Comparison of ENCODE assay signal across 20 cellular contexts in the genomic region with DNA sequence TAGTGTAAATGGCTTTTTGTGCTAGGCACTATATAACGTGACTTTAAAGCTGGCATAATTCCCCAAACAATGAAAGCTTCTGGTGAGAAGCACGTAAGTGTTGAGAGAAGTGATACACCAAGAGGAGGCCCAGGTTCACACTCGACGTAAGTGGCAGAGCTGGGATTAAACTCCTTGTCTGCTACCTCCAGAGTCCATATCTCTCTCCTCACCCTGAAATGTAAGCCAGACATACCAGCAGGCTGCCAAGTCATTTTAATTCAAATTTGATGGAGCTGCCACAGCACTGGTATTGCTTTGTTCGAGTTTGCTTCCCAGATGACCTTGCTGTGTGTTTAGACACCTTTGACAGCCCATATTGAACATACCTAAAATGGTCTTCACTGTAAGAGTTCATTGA.
A peak's percentile ranks its signal among the peaks of the same experiment; 100 is the strongest.
DNase-seq lines count a peak whose midpoint lies in the region; TF ChIP-seq lines count a peak whose summit lies in the region.
"Had no signal": no experiment of that assay in that cellular context is flagged by ENCODE, and none has a peak within 500 bp of the region (broad histone marks: within the 10 kb centered on the region; RNA-seq: fewer than 3 reads in every experiment).

No MANE protein-coding gene starts in this region.

- peaks cover 26% of the 10 kb centered on the region for H3K4me1 ChIP-seq in GM23248 (ENCODE audit: insufficient read depth)
- H3K4me1 ChIP-seq in neural progenitor cell: peaks cover 50% of the 10 kb centered on the region
- H3K4me1 ChIP-seq: BLaER1 had no signal

- H3K4me2 ChIP-seq in GM23248 (ENCODE audit: unreplicated experiment): peak overlapping the region; percentile 9
- H3K4me2 ChIP-seq in neural progenitor cell: peak overlapping the region; percentile 25
- H3K4me2 ChIP-seq: BLaER1 had no signal

- H3K9me3 ChIP-seq in GM23248 (ENCODE audit: low read depth) (no peaks in the 10 kb centered on the region), neural progenitor cell (ENCODE audit: low read depth) (peaks cover 11% of the 10 kb centered on the region)

- intact Hi-C loops in MCF 10A (cut with micrococcal nuclease): no loop called here

- H3F3A ChIP-seq in GM23248 (ENCODE audit: insufficient read depth) (peaks cover 11% of the 10 kb centered on the region; the same call in 1 of the 2 replicates), neural progenitor cell (ENCODE audit: low read depth) (peaks cover 27% of the 10 kb centered on the region)

- H3K36me3 Mint-ChIP-seq in neural progenitor cell: peaks cover 30% of the 10 kb centered on the region
- H3K36me3 Mint-ChIP-seq in MCF 10A (ENCODE audit: insufficient read depth, unreplicated experiment): no peaks in the 10 kb centered on the region

- DNase-seq in DMS 273 (lab: John Stamatoyannopoulos, UW; ENCODE audit: unreplicated experiment) (peak; percentile 25), DMS 273 treated with DMSO at 0.1 percent for 48 hours (lab: John Stamatoyannopoulos, UW) (no peak), GM23248 (no peak), astrocyte of the hippocampus (ENCODE audit: low read depth, low spot score) (peak; percentile 70), neural progenitor cell (ENCODE audit: low spot score) (no peak), MCF 10A (ENCODE audit: unreplicated experiment) (no peak), HCEC 1CT (no peak), NCI-H2227 treated with DMSO at 0.1 percent for 48 hours (lab: John Stamatoyannopoulos, UW) (no peak)
- DNase-seq: ACHN; CD4-positive, alpha-beta T cell; COR-L47; NCI-H1092; NCI-H1436; NCI-H2107; NCI-H226; NCI-H524 treated with DMSO at 0.1 percent for 48 hours; NCI-H82; OCI-M1 had no signal

- H3K9me2 ChIP-seq in GM23248 (ENCODE audit: insufficient read depth): no peaks in the 10 kb centered on the region

- TF ChIP-seq CTCF in neural progenitor cell (IDR thresholded peaks at IDR 0.05): no peak
- no peak for TF ChIP-seq CTCF in MCF 10A (IDR thresholded peaks at IDR 0.05; ENCODE audit: unreplicated experiment)

- CTCF ChIA-PET in MCF 10A (lab: Yijun Ruan, JAX): no interaction called here

- H3K79me2 ChIP-seq in GM23248 (ENCODE audit: insufficient read depth) (peaks cover 5% of the 10 kb centered on the region; the same call in 1 of the 2 replicates), neural progenitor cell (ENCODE audit: low read depth) (no peaks in the 10 kb centered on the region)

- 89 to 92% methylated on average over 5 of the region's 5 CpGs for WGBS in GM23248 (ENCODE audit: low coverage in 1 of 2, low lambda C conversion rate in 2 of 2, missing lambda C conversion rate in 2 of 2), 2 experiments

- H3K27ac Mint-ChIP-seq in neural progenitor cell: peak overlapping the region; percentile 80
- H3K27ac Mint-ChIP-seq in MCF 10A (ENCODE audit: low read depth, unreplicated experiment): no peak overlapping the region
- H3K27ac Mint-ChIP-seq: CD4-positive, alpha-beta T cell had no signal

- H3K4me3 Mint-ChIP-seq in neural progenitor cell: no peak overlapping the region
- no peak overlapping the region for H3K4me3 Mint-ChIP-seq in MCF 10A (ENCODE audit: unreplicated experiment)
- H3K4me3 Mint-ChIP-seq: CD4-positive, alpha-beta T cell had no signal

- H3K36me3 ChIP-seq in GM23248 (ENCODE audit: low read depth): no peaks in the 10 kb centered on the region
- no peaks in the 10 kb centered on the region for H3K36me3 ChIP-seq in neural progenitor cell
- H3K36me3 ChIP-seq: BLaER1 had no signal

- H3K9ac ChIP-seq in GM23248 (no peak overlapping the region), neural progenitor cell (no peak overlapping the region)
- H3K9ac ChIP-seq: BLaER1 had no signal

- H3K4me1 Mint-ChIP-seq in neural progenitor cell (peaks cover 65% of the 10 kb centered on the region), MCF 10A (ENCODE audit: insufficient read depth, unreplicated experiment) (no peaks in the 10 kb centered on the region)

- no peaks in the 10 kb centered on the region for H3K27me3 Mint-ChIP-seq in neural progenitor cell (ENCODE audit: insufficient read depth, low read depth)
- no peaks in the 10 kb centered on the region for H3K27me3 Mint-ChIP-seq in MCF 10A (ENCODE audit: insufficient read depth, unreplicated experiment)
- H3K27me3 Mint-ChIP-seq: CD4-positive, alpha-beta T cell had no signal

- H3K9me3 Mint-ChIP-seq in neural progenitor cell (peaks cover 23% of the 10 kb centered on the region), MCF 10A (ENCODE audit: unreplicated experiment) (peaks cover 11% of the 10 kb centered on the region)

- H3K4me3 ChIP-seq in GM23248 (no peak overlapping the region), neural progenitor cell (no peak overlapping the region)
- H3K4me3 ChIP-seq: BLaER1 had no signal

- H3K27me3 ChIP-seq in GM23248 (replicated peaks; ENCODE audit: insufficient read depth) (no peaks in the 10 kb centered on the region), neural progenitor cell (no peaks in the 10 kb centered on the region)
- H3K27me3 ChIP-seq: BLaER1 had no signal

- H4K20me1 ChIP-seq in GM23248 (ENCODE audit: insufficient read depth): no peaks in the 10 kb centered on the region
- H4K20me1 ChIP-seq in neural progenitor cell (ENCODE audit: low read depth): no peaks in the 10 kb centered on the region
- H4K20me1 ChIP-seq: BLaER1 had no signal

- H3K27ac ChIP-seq in GM23248 (no peak overlapping the region), neural progenitor cell (no peak overlapping the region)
- H3K27ac ChIP-seq: 22Rv1, BLaER1 had no signal

- in situ Hi-C loops in GM23248 (cut with MboI): no loop called here

- BruUV-seq in MCF 10A (replicated peaks; lab: Mats Ljungman, UMichigan): no TSS peak

- POLR2A ChIA-PET in MCF 10A (lab: Yijun Ruan, JAX): no interaction called here

- H2AFZ ChIP-seq in GM23248: no peak overlapping the region
- no peak overlapping the region for H2AFZ ChIP-seq in neural progenitor cell (replicated peaks)

Comparison
In these comparisons a context has a peak if more than half of its experiments do, and no peak if none do; other contexts are left out.
1. DNase-seq: peak in DMS 273 (single experiment) and astrocyte of the hippocampus (single experiment); none in DMS 273 treated with DMSO at 0.1 percent for 48 hours (single experiment), GM23248 (single experiment), neural progenitor cell (single experiment), MCF 10A (single experiment), HCEC 1CT (single experiment) and NCI-H2227 treated with DMSO at 0.1 percent for 48 hours (single experiment).